ENCODE assay signal across 9 cellular contexts in the genomic region with DNA sequence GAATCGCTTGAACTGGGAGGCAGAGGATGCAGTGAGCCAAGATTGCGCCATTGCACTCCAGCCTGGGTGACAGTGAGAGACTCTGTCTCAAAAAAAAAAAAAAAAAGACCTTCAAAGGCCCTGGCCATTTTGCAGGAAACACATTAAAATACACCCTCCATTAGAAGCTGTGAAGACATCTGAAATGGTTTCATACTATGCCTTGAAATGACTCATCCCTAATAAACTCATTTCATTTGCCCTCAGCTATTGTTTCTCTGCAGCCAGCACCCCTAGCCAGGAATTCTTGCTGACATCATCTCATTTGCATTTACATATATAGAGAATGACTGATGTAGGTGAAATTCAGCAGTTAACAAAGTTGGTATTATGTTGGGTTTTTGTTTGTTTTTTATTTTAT. TPM values are rescaled to one million over a fixed set of nuclear protein-coding genes. Genes with fewer than 3 reads are reported as not detected.
DNase-seq lines count a peak whose midpoint lies in the region; ATAC-seq, FAIRE-seq and TF ChIP-seq lines count a peak whose summit lies in the region.
"Had no signal": no experiment of that assay in that cellular context is flagged by ENCODE, and none has a peak within 500 bp of the region (broad histone marks: within the 10 kb centered on the region; RNA-seq: fewer than 3 reads in every experiment).

No MANE protein-coding gene starts in this region.

- DNase-seq in AG09309 (ENCODE audit: low read depth) (peak; percentile 87), H54 (ENCODE audit: insufficient read length, low spot score) (peak; percentile 46), SK-MEL-5 (ENCODE audit: low read depth, low spot score) (peak; percentile 69), fibroblast of villous mesenchyme (ENCODE audit: low read depth) (peak; percentile 82), medulla oblongata (ENCODE audit: extremely low spot score) (no peak)
- no peak for DNase-seq in activated CD8-positive, alpha-beta memory T cell treated with anti-CD3 and anti-CD28 coated beads for 24 hours

- ATAC-seq in GM18505 (IDR thresholded peaks at IDR 0.05; ENCODE audit: unreplicated experiment) (no peak), HG02798 (IDR thresholded peaks at IDR 0.05; ENCODE audit: poor library complexity, unreplicated experiment) (no peak)
- ATAC-seq: sciatic nerve had no signal

- no peak for TF ChIP-seq CTCF in AG09309 (IDR thresholded peaks at IDR 0.05; ENCODE audit: control insufficient read depth, insufficient read depth, low read depth, low read length, missing control alignments)
- TF ChIP-seq CTCF in fibroblast of villous mesenchyme (IDR thresholded peaks at IDR 0.05; ENCODE audit: insufficient read depth, low read depth, low read length): no peak

- in situ Hi-C loops in SK-MEL-5 (cut with HindIII; ENCODE audit: low pct_unique_long_range_greater_than_20kb, low sequenced_read_pairs): no loop called here

- no peak overlapping the region for H3K4me3 ChIP-seq in AG09309 (ENCODE audit: control insufficient read depth, low read depth, low read length)
- H3K4me3 ChIP-seq in fibroblast of villous mesenchyme (ENCODE audit: low read depth, low read length): no peak overlapping the region

- TF ChIP-seq POLR2A in H54 (IDR thresholded peaks at IDR 0.05; ENCODE audit: low read depth, low read length) (no peak), GM18505 (IDR thresholded peaks at IDR 0.05; ENCODE audit: borderline replicate concordance, extremely low read depth, insufficient read depth, insufficient read length) (no peak)

- no peak for FAIRE-seq in H54 (lab: Jason Lieb, UNC)

RNA-seq across cellular contexts. Expression of gene EML2, which starts 8.7 kb away (rescaled TPM):
- 42.8 and 46.8 TPM in 2 replicates for total RNA-seq in SK-MEL-5 (2014; rRNA removed; shearing (Covaris generic))
- polyA plus RNA-seq in SK-MEL-5 (2015; cell fraction: cytosol; rRNA removed): 62.0 and 62.1 TPM in 2 replicates
- 113 and 139 TPM in 2 replicates for polyA plus RNA-seq in SK-MEL-5 (2015; cell fraction: nucleus; rRNA removed)
- 17.7 and 31.5 TPM in 2 replicates for total RNA-seq in fibroblast of villous mesenchyme

RNA-seq across cellular contexts. Expression of gene GPR4, which starts 28.5 kb away (rescaled TPM):
- total RNA-seq in SK-MEL-5 (2014; rRNA removed; shearing (Covaris generic)): 0.24 TPM in 1 of 2 replicates, not detected in the other
- polyA plus RNA-seq in SK-MEL-5 (2015; cell fraction: cytosol; rRNA removed): 0.11 and 0.27 TPM in 2 replicates
- polyA plus RNA-seq in SK-MEL-5 (2015; cell fraction: nucleus; rRNA removed): 0.11 and 0.42 TPM in 2 replicates
- not detected in 2 replicates for total RNA-seq in fibroblast of villous mesenchyme

RNA-seq across cellular contexts. Expression of gene GIPR, which starts 37.6 kb away (rescaled TPM):
- 0.05 TPM in 1 of 2 replicates, not detected in the other for total RNA-seq in SK-MEL-5 (2014; rRNA removed; shearing (Covaris generic))
- polyA plus RNA-seq in SK-MEL-5 (2015; cell fraction: cytosol; rRNA removed): 0.02 TPM in 1 of 2 replicates, not detected in the other
- 1.9 and 4.7 TPM in 2 replicates for polyA plus RNA-seq in SK-MEL-5 (2015; cell fraction: nucleus; rRNA removed)
- 0.32 TPM in 1 of 2 replicates, not detected in the other for total RNA-seq in fibroblast of villous mesenchyme

RNA-seq across cellular contexts. Expression of gene OPA3, which starts 45.9 kb away (rescaled TPM):
- total RNA-seq in SK-MEL-5 (2014; rRNA removed; shearing (Covaris generic)): 7.0 and 10.2 TPM in 2 replicates
- polyA plus RNA-seq in SK-MEL-5 (2015; cell fraction: cytosol; rRNA removed): 12.2 and 13.4 TPM in 2 replicates
- polyA plus RNA-seq in SK-MEL-5 (2015; cell fraction: nucleus; rRNA removed): 4.1 and 6.7 TPM in 2 replicates
- 8.2 and 8.4 TPM in 2 replicates for total RNA-seq in fibroblast of villous mesenchyme

Comparison
In these comparisons a context has a peak if more than half of its experiments do, and no peak if none do; other contexts are left out.
1. DNase-seq: peak in AG09309 (single experiment), H54 (single experiment), SK-MEL-5 (single experiment) and fibroblast of villous mesenchyme (single experiment); none in activated CD8-positive, alpha-beta memory T cell treated with anti-CD3 and anti-CD28 coated beads for 24 hours (single experiment) and medulla oblongata (single experiment).